Comparison of ENCODE assay signal across 10 cellular contexts in the genomic region with DNA sequence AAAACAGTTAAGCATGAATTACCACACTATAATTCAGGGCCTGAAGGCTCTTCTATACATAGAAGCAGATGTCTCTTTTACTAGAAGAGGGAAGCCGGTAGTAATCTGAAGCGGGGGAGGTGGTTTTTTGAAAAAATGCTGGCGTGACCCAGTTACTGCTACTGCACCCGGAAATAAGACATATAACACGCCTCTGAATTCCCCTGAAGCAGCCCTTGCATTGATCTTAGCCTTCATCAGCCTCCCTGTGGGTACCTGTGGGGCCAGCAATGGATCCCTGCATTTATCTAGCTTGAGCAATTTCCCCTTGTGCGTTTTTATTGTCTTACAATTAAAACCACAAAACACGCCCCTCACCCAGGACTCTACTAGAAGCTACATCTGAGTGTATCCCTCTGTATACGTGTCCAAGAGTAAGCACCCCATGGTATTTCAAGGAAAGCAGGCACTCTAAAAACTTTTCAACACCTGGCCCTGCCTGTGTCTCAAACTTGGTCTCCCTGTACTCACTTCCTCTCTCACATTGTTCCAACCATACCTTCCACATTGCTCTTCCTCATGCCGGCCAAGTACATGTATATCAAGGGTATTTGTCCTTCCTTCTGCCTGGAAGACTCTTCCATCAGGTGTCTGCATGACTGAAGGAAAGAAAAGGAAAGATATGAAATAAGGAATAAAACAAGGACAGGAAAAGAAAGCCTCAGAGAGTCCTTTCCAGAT.
DNase-seq lines count a peak whose midpoint lies in the region; ATAC-seq and TF ChIP-seq lines count a peak whose summit lies in the region.
"Had no signal": no experiment of that assay in that cellular context is flagged by ENCODE, and none has a peak within 500 bp of the region (broad histone marks: within the 10 kb centered on the region; RNA-seq: fewer than 3 reads in every experiment).

No MANE protein-coding gene starts in this region.

- peaks cover 12 to 13% (median 12%) of the 10 kb centered on the region in 3 donors for H3K4me1 Mint-ChIP-seq in CD8-positive, alpha-beta memory T cell

- H3K9me3 ChIP-seq in CD8-positive, alpha-beta memory T cell (ENCODE audit: low read length) = no peaks in the 10 kb centered on the region

- H3K27me3 Mint-ChIP-seq in CD8-positive, alpha-beta memory T cell = peaks cover 0 to 7% of the 10 kb centered on the region in 2 donors

- CTCF ChIA-PET in CD8-positive, alpha-beta memory T cell (lab: Charles Lee) = no interaction called here

- ATAC-seq in left cardiac atrium = no peak
- ATAC-seq: HCT116 had no signal

- peak overlapping the region; percentile 70 to 91 (median 86) for H3K27ac Mint-ChIP-seq in CD8-positive, alpha-beta memory T cell

- H3K4me3 ChIP-seq in CD8-positive, alpha-beta memory T cell (ENCODE audit: low read length) = no peak overlapping the region
- H3K4me3 ChIP-seq in dorsolateral prefrontal cortex = no peak overlapping the region

- POLR2A ChIA-PET in CD8-positive, alpha-beta memory T cell (lab: Charles Lee) = no interaction called here

- no peaks in the 10 kb centered on the region for H3K27me3 ChIP-seq in CD8-positive, alpha-beta memory T cell (ENCODE audit: insufficient read depth, low read length, poor library complexity, severe bottlenecking)
- no peaks in the 10 kb centered on the region for H3K27me3 ChIP-seq in dorsolateral prefrontal cortex

- no peaks in the 10 kb centered on the region for H3K36me3 ChIP-seq in CD8-positive, alpha-beta memory T cell (ENCODE audit: insufficient read depth, low read length)

- no peak for TF ChIP-seq CTCF in dorsolateral prefrontal cortex (IDR thresholded peaks at IDR 0.05 in 54 of 56, conservative IDR thresholded peaks at IDR 0.05 in 2 of 56; ENCODE audit: low read depth in 1 of 56, partially characterized antibody in 56 of 56)

- peaks cover 17% of the 10 kb centered on the region for H3K4me1 ChIP-seq in CD8-positive, alpha-beta memory T cell (ENCODE audit: insufficient read depth, low read length)

- peaks cover 0 to 13% (median 0%) of the 10 kb centered on the region in 3 donors for H3K36me3 Mint-ChIP-seq in CD8-positive, alpha-beta memory T cell

- intact Hi-C loops in left cardiac atrium (cut with DNase I) (no loop called here), dorsolateral prefrontal cortex (cut with DNase I) (no loop called here)

- peak; percentile 16 to 58 (median 47) for DNase-seq in CD8-positive, alpha-beta memory T cell
- peak; percentile 4 for DNase-seq in NCI-H2227 (lab: John Stamatoyannopoulos, UW; ENCODE audit: unreplicated experiment)
- DNase-seq in activated T-cell treated with anti-CD3 and anti-CD28 coated beads for 48 hours (ENCODE audit: low read depth) = peak; percentile 8
- peak; percentile 8 for DNase-seq in putamen (ENCODE audit: low spot score)
- no peak for DNase-seq in amygdala (lab: John Stamatoyannopoulos, UW)
- no peak for DNase-seq in left cardiac atrium
- no peak for DNase-seq in dorsolateral prefrontal cortex
- no peak for DNase-seq in NK-92 treated with Interleukin-12 subunit alpha and Interleukin-12 subunit beta, amount 100 ng/mL, for 24 hours (lab: John Stamatoyannopoulos, UW)
- DNase-seq: AML-193 had no signal

- H3K9me3 Mint-ChIP-seq in CD8-positive, alpha-beta memory T cell = peaks cover 0 to 13% (median 10%) of the 10 kb centered on the region in 5 donors

- peak overlapping the region in 6 of 7 donors; percentile 5 to 65 (median 43) for H3K4me3 Mint-ChIP-seq in CD8-positive, alpha-beta memory T cell

- no peak overlapping the region for H3K27ac ChIP-seq in CD8-positive, alpha-beta memory T cell (ENCODE audit: low read depth, low read length)
- no peak overlapping the region for H3K27ac ChIP-seq in dorsolateral prefrontal cortex

Comparison
In these comparisons a context has a peak if more than half of its experiments do, and no peak if none do; other contexts are left out.
1. DNase-seq: peak in CD8-positive, alpha-beta memory T cell (5 of 5), NCI-H2227 (single experiment), activated T-cell treated with anti-CD3 and anti-CD28 coated beads for 48 hours (single experiment) and putamen (single experiment); none in amygdala (0 of 56), left cardiac atrium (single experiment), dorsolateral prefrontal cortex (0 of 10) and NK-92 treated with Interleukin-12 subunit alpha and Interleukin-12 subunit beta, amount 100 ng/mL, for 24 hours (single experiment).